16 cellular contexts compared by ENCODE assay signal in the genomic region with DNA sequence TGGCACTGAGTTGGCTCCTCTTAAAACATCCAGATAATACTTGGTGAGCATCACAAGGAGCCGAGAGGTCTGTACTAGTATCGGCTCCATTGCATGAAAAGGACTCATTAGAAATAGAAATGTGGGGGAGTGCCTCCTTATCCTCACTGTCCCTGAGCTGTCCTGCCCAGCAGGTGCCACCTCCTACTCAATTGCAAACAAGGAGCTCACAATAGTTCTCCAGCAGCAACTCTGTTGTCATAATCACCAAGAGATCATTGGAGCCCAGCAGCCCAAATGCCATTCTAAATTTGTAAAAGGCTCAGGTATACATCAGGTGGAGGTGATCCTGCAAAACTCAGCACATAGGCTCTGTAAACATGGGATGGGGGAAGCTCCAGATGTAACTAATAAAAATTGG.
"Had no signal": no experiment of that assay in that cellular context is flagged by ENCODE, and none has a peak within 500 bp of the region (broad histone marks: within the 10 kb centered on the region; RNA-seq: fewer than 3 reads in every experiment).

No MANE protein-coding gene starts in this region.

- H3K27me3 ChIP-seq: heart right ventricle, right lobe of liver, suprapubic skin, thyroid gland, upper lobe of left lung, uterus had no signal

- DNase-seq: effector memory CD4-positive, alpha-beta T cell; heart right ventricle; hypothalamus; left colon; mesendoderm; naive B cell; psoas muscle; retina; right lobe of liver; stimulated activated CD4-positive, alpha-beta T cell treated with anti-CD3 and anti-CD28 coated beads, Interleukin-4, amount 100 ng/mL, for 1 hour; stimulated activated CD8-positive, alpha-beta memory T cell treated with anti-CD3 and anti-CD28 coated beads, Interleukin-4, amount 100 ng/mL, for 48 hours; stimulated activated naive CD8-positive, alpha-beta T cell treated with anti-CD3 and anti-CD28 coated beads, Interleukin-15, Interleukin-2, amounts not matched to agents 100 U/mL and 50 U/mL, for 24 hours; thyroid gland; upper lobe of left lung; uterus had no signal

- H3K36me3 ChIP-seq: heart right ventricle, right lobe of liver, suprapubic skin, thyroid gland, upper lobe of left lung, uterus had no signal

- H3K4me1 ChIP-seq: psoas muscle, right lobe of liver, suprapubic skin, thyroid gland, upper lobe of left lung, uterus had no signal

- H3K4me3 ChIP-seq: heart right ventricle, psoas muscle, right lobe of liver, suprapubic skin, thyroid gland, upper lobe of left lung, uterus had no signal

- H3K9me3 ChIP-seq: heart right ventricle, psoas muscle, right lobe of liver, suprapubic skin, thyroid gland, upper lobe of left lung, uterus had no signal

- H3K27ac ChIP-seq: heart right ventricle, psoas muscle, right lobe of liver, suprapubic skin, thyroid gland, upper lobe of left lung, uterus had no signal
